Comparison of ENCODE assay signal across 4 cellular contexts in the genomic region with DNA sequence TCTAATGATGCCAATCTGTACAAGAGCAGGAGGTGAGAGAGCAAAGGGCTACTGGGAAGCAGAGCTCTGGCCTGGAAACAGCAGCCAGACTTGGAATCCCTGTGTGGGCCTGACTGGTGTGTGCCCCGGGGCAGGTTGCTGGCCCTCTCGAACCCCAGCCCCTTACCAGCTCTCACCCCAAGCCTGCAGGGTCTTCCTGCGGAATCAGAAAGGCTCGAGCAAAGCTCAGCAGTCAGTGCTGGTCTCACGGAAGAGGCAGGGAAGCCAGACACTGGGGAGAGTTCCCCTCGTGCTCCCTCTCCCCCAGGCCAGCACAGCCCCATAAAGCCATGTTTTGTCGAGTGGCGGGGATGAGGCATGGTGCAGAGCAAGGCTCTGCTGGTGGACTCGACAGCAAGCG.
"Had no signal": no experiment of that assay in that cellular context is flagged by ENCODE, and none has a peak within 500 bp of the region (broad histone marks: within the 10 kb centered on the region; RNA-seq: fewer than 3 reads in every experiment).

No MANE protein-coding gene starts in this region.

- ATAC-seq: GM23338 had no signal

- DNase-seq: H9, HCEC 1CT, IMR-90 had no signal

- H3K4me3 ChIP-seq: GM23338 had no signal
